Comparison of ENCODE assay signal across 12 cellular contexts in genomic region chr2:203492965-203493364, GRCh38. TPM values are rescaled to one million over a fixed set of nuclear protein-coding genes. Genes with fewer than 3 reads are reported as not detected.
DNase-seq lines count a peak whose midpoint lies in the region; ATAC-seq and TF ChIP-seq lines count a peak whose summit lies in the region.
"Had no signal": no experiment of that assay in that cellular context is flagged by ENCODE, and none has a peak within 500 bp of the region (broad histone marks: within the 10 kb centered on the region; RNA-seq: fewer than 3 reads in every experiment).

No MANE protein-coding gene starts in this region.

- H4K20me1 ChIP-seq in osteoblast (ENCODE audit: insufficient read depth, low read length) = peaks cover 4% of the 10 kb centered on the region

- in situ Hi-C loops in astrocyte of the spinal cord (cut with HindIII; ENCODE audit: low sequenced_read_pairs) = no loop called here

- no peaks in the 10 kb centered on the region for H3K36me3 Mint-ChIP-seq in activated CD8-positive, alpha-beta T cell treated with anti-CD3 and anti-CD28 coated beads for 36 hours (ENCODE audit: low read depth)
- H3K36me3 Mint-ChIP-seq in activated CD8-positive, alpha-beta T cell treated with anti-CD3 and anti-CD28 coated beads, Interleukin-2, amount 10 ng/mL, durations not matched to agents 7 days and 5 days (ENCODE audit: low read depth) = no peaks in the 10 kb centered on the region

- peak overlapping the region; percentile 34 for H3K27ac Mint-ChIP-seq in activated CD8-positive, alpha-beta T cell treated with anti-CD3 and anti-CD28 coated beads for 36 hours
- H3K27ac Mint-ChIP-seq in activated CD8-positive, alpha-beta T cell treated with anti-CD3 and anti-CD28 coated beads, Interleukin-2, amount 10 ng/mL, durations not matched to agents 7 days and 5 days = no peak overlapping the region

- H2AFZ ChIP-seq in osteoblast (ENCODE audit: low read length) = no peak overlapping the region

- peaks cover 14% of the 10 kb centered on the region for H3K4me1 Mint-ChIP-seq in activated CD8-positive, alpha-beta T cell treated with anti-CD3 and anti-CD28 coated beads for 36 hours (ENCODE audit: low read depth)
- peaks cover 5% of the 10 kb centered on the region for H3K4me1 Mint-ChIP-seq in activated CD8-positive, alpha-beta T cell treated with anti-CD3 and anti-CD28 coated beads, Interleukin-2, amount 10 ng/mL, durations not matched to agents 7 days and 5 days (ENCODE audit: low read depth)

- CTCF ChIA-PET in activated CD8-positive, alpha-beta T cell treated with anti-CD3 and anti-CD28 coated beads for 36 hours (lab: Charles Lee) = interaction anchor here (1.9 kb wide), 1 partner anchor 323 kb away, joined by 6 read pairs; no protein-coding TSS in a partner anchor
- CTCF ChIA-PET in activated CD8-positive, alpha-beta T cell treated with anti-CD3 and anti-CD28 coated beads, Interleukin-2, amount 10 ng/mL, durations not matched to agents 7 days and 5 days (lab: Charles Lee) = interaction anchor here (1.6 kb wide), 1 partner anchor 322 kb away, joined by 7 read pairs; no protein-coding TSS in a partner anchor

- no peak for DNase-seq in activated CD8-positive, alpha-beta T cell treated with anti-CD3 and anti-CD28 coated beads for 36 hours
- no peak for DNase-seq in activated CD8-positive, alpha-beta T cell treated with anti-CD3 and anti-CD28 coated beads, Interleukin-2, amount 10 ng/mL, durations not matched to agents 7 days and 5 days
- DNase-seq in astrocyte of the spinal cord (ENCODE audit: low read depth, low spot score) (peak; percentile 39), osteoblast (ENCODE audit: insufficient read length, low spot score, missing footprints) (peak; percentile 14), SHP77 treated with DMSO at 0.1 percent for 48 hours (lab: John Stamatoyannopoulos, UW) (no peak)
- DNase-seq: activated CD8-positive, alpha-beta memory T cell treated with anti-CD3 and anti-CD28 coated beads, Interleukin-2, amount 50 U/mL, for 4 hours; amygdala; midbrain; NCI-H2081 treated with DMSO at 0.1 percent for 48 hours had no signal

- H3K36me3 ChIP-seq in osteoblast (ENCODE audit: insufficient read depth, low read length) = peaks cover 63% of the 10 kb centered on the region

- H3K27me3 ChIP-seq in osteoblast (ENCODE audit: insufficient read depth, low read length) = no peaks in the 10 kb centered on the region

- peaks cover 87% of the 10 kb centered on the region for H3K79me2 ChIP-seq in osteoblast (ENCODE audit: insufficient read depth, low read length)

- peak overlapping the region; percentile 35 for H3K4me2 ChIP-seq in osteoblast (ENCODE audit: insufficient read depth, low read length)

- no peak for TF ChIP-seq CTCF in activated CD8-positive, alpha-beta T cell treated with anti-CD3 and anti-CD28 coated beads for 36 hours (IDR thresholded peaks at IDR 0.05)
- TF ChIP-seq CTCF in astrocyte of the spinal cord (IDR thresholded peaks at IDR 0.05; ENCODE audit: low read depth, low read length) (no peak), osteoblast (IDR thresholded peaks at IDR 0.05; ENCODE audit: extremely low read depth, low read depth, low read length) (no peak)

- no peaks in the 10 kb centered on the region for H3K9me3 ChIP-seq in osteoblast (ENCODE audit: low read depth, low read length)

- ATAC-seq in activated CD8-positive, alpha-beta T cell treated with anti-CD3 and anti-CD28 coated beads for 36 hours = peak; percentile 80
- ATAC-seq in activated CD8-positive, alpha-beta T cell treated with anti-CD3 and anti-CD28 coated beads, Interleukin-2, amount 10 ng/mL, durations not matched to agents 7 days and 5 days = no peak
- ATAC-seq in GM19351 (IDR thresholded peaks at IDR 0.05; ENCODE audit: unreplicated experiment) (peak; percentile 53), GM21360 (IDR thresholded peaks at IDR 0.05; ENCODE audit: unreplicated experiment) (no peak), GM18909 (IDR thresholded peaks at IDR 0.05; ENCODE audit: poor library complexity, unreplicated experiment) (no peak)

- peaks cover 30% of the 10 kb centered on the region for H3K4me1 ChIP-seq in osteoblast (ENCODE audit: insufficient read depth, low read length)

- H3K27ac ChIP-seq in osteoblast (ENCODE audit: low read depth, low read length) = peak overlapping the region; percentile 50

- no peak overlapping the region for H3K4me3 ChIP-seq in astrocyte of the spinal cord (ENCODE audit: low read depth, low read length)
- no peak overlapping the region for H3K4me3 ChIP-seq in osteoblast (ENCODE audit: insufficient read depth, low read length)

- POLR2A ChIA-PET in activated CD8-positive, alpha-beta T cell treated with anti-CD3 and anti-CD28 coated beads for 36 hours (lab: Charles Lee) = interaction anchor here (0.8 to 1.1 kb wide), 2 partner anchors 216 to 351 kb away, joined by 3 read pairs; no protein-coding TSS in a partner anchor
- POLR2A ChIA-PET in activated CD8-positive, alpha-beta T cell treated with anti-CD3 and anti-CD28 coated beads, Interleukin-2, amount 10 ng/mL, durations not matched to agents 7 days and 5 days (lab: Charles Lee) = no interaction called here

- intact Hi-C loops in activated CD8-positive, alpha-beta T cell treated with anti-CD3 and anti-CD28 coated beads for 36 hours (cut with micrococcal nuclease) = loop anchor here (10.0 kb wide), 1 partner anchor 222 kb away; no protein-coding TSS in a partner anchor

- no peaks in the 10 kb centered on the region for H3K27me3 Mint-ChIP-seq in activated CD8-positive, alpha-beta T cell treated with anti-CD3 and anti-CD28 coated beads for 36 hours
- H3K27me3 Mint-ChIP-seq in activated CD8-positive, alpha-beta T cell treated with anti-CD3 and anti-CD28 coated beads, Interleukin-2, amount 10 ng/mL, durations not matched to agents 7 days and 5 days (ENCODE audit: low read depth) = no peaks in the 10 kb centered on the region

- no peaks in the 10 kb centered on the region for H3K9me3 Mint-ChIP-seq in activated CD8-positive, alpha-beta T cell treated with anti-CD3 and anti-CD28 coated beads for 36 hours
- H3K9me3 Mint-ChIP-seq in activated CD8-positive, alpha-beta T cell treated with anti-CD3 and anti-CD28 coated beads, Interleukin-2, amount 10 ng/mL, durations not matched to agents 7 days and 5 days (ENCODE audit: insufficient read depth) = no peaks in the 10 kb centered on the region

- H3K4me3 Mint-ChIP-seq in activated CD8-positive, alpha-beta T cell treated with anti-CD3 and anti-CD28 coated beads for 36 hours = no peak overlapping the region
- H3K4me3 Mint-ChIP-seq in activated CD8-positive, alpha-beta T cell treated with anti-CD3 and anti-CD28 coated beads, Interleukin-2, amount 10 ng/mL, durations not matched to agents 7 days and 5 days = no peak overlapping the region

RNA-seq across cellular contexts. Expression of gene RAPH1, which starts 42.1 kb away (rescaled TPM):
- 1 to 10 TPM; 1.5 to 1.9 TPM for total RNA-seq in activated CD8-positive, alpha-beta T cell treated with anti-CD3 and anti-CD28 coated beads for 36 hours
- total RNA-seq in activated CD8-positive, alpha-beta T cell treated with anti-CD3 and anti-CD28 coated beads, Interleukin-2, amount 10 ng/mL, durations not matched to agents 7 days and 5 days = 1 to 10 TPM in 1 of 2 experiments, under 1 TPM in 1; 0.16 to 1.1 TPM
- total RNA-seq in osteoblast = 46.9 and 57.2 TPM in 2 replicates

Comparison
In these comparisons a context has a peak if more than half of its experiments do, and no peak if none do; other contexts are left out.
1. ATAC-seq: peak in activated CD8-positive, alpha-beta T cell treated with anti-CD3 and anti-CD28 coated beads for 36 hours (single experiment) and GM19351 (single experiment); none in activated CD8-positive, alpha-beta T cell treated with anti-CD3 and anti-CD28 coated beads, Interleukin-2, amount 10 ng/mL, durations not matched to agents 7 days and 5 days (single experiment), GM21360 (single experiment) and GM18909 (single experiment).
2. DNase-seq: peak in astrocyte of the spinal cord (single experiment) and osteoblast (single experiment); none in activated CD8-positive, alpha-beta T cell treated with anti-CD3 and anti-CD28 coated beads for 36 hours (single experiment), activated CD8-positive, alpha-beta T cell treated with anti-CD3 and anti-CD28 coated beads, Interleukin-2, amount 10 ng/mL, durations not matched to agents 7 days and 5 days (single experiment) and SHP77 treated with DMSO at 0.1 percent for 48 hours (single experiment).
3. RNA of gene RAPH1, which starts 42.1 kb away (total RNA-seq): 46.9 to 57.2 TPM in osteoblast; 1.5 to 1.9 TPM in activated CD8-positive, alpha-beta T cell treated with anti-CD3 and anti-CD28 coated beads for 36 hours and 0.16 to 1.1 TPM in activated CD8-positive, alpha-beta T cell treated with anti-CD3 and anti-CD28 coated beads, Interleukin-2, amount 10 ng/mL, durations not matched to agents 7 days and 5 days; every median in the first group is over 10 times any median in the second.